In genomic region chr17:2592974-2593845, GRCh38 we compare ENCODE assay signal across 8 cellular contexts. TPM values are rescaled to one million over a fixed set of nuclear protein-coding genes. Genes with fewer than 3 reads are reported as not detected.
A peak's percentile ranks its signal among the peaks of the same experiment; 100 is the strongest.
DNase-seq lines count a peak whose midpoint lies in the region; ATAC-seq, FAIRE-seq and TF ChIP-seq lines count a peak whose summit lies in the region.

Gene PAFAH1B1 (plus strand): TSS chr17:2593654. CDS start chr17:2638289, 44,635 bp downstream.

- ATAC-seq in GM18519 (IDR thresholded peaks at IDR 0.05; ENCODE audit: low FRiP score, unreplicated experiment) (peak; percentile 49), HG03060 (IDR thresholded peaks at IDR 0.05; ENCODE audit: low read depth, unreplicated experiment) (peak; percentile 66)

- in situ Hi-C loops in T47D (cut with HindIII; ENCODE audit: low pct_unique_long_range_greater_than_20kb, low sequenced_read_pairs) = no loop called here

- H3K27ac ChIP-seq in VCaP = peak within 1 kb of the TSS; percentile 97
- H3K27ac ChIP-seq in iPS-20b (ENCODE audit: low read length) = peak within 1 kb of the TSS; percentile 40
- peak within 1 kb of the TSS; percentile 89 to 100 for H3K27ac ChIP-seq in small intestine (ENCODE audit: low read depth in 1 of 2, low read length in 1 of 2)

- peak within 1 kb of the TSS; percentile 93 for H3K9ac ChIP-seq in iPS-20b (ENCODE audit: low read depth, low read length)

- H3K4me3 ChIP-seq in iPS-20b (ENCODE audit: low read length) (peak within 1 kb of the TSS; percentile 87), small intestine (ENCODE audit: low read depth in 1 of 2, low read length in 2 of 2) (peak within 1 kb of the TSS; percentile 87 to 93)

- H3K27me3 ChIP-seq in iPS-20b (ENCODE audit: insufficient read depth, low read length) (no peaks in the 10 kb centered on the region), small intestine (ENCODE audit: control insufficient read depth in 2 of 2, insufficient read depth in 2 of 2, low read length in 2 of 2) (no peaks in the 10 kb centered on the region)

- H3K36me3 ChIP-seq in iPS-20b (ENCODE audit: insufficient read depth, low read depth, low read length) = no peaks in the 10 kb centered on the region
- no peaks in the 10 kb centered on the region for H3K36me3 ChIP-seq in small intestine (ENCODE audit: control insufficient read depth in 2 of 2, insufficient read depth in 2 of 2, low read length in 2 of 2)

- H3K9me3 ChIP-seq in iPS-20b (ENCODE audit: insufficient read depth, low read depth, low read length) = no peaks in the 10 kb centered on the region
- no peaks in the 10 kb centered on the region for H3K9me3 ChIP-seq in small intestine (ENCODE audit: control insufficient read depth, low read depth)

- DNase-seq in 8988T (peak; percentile 83), NCI-H2196 (lab: John Stamatoyannopoulos, UW; ENCODE audit: unreplicated experiment) (peak; percentile 78), T47D (ENCODE audit: low read depth in 1 of 2, low spot score in 1 of 2) (peak; percentile 85 to 91), small intestine (peak; percentile 92)

- no peak; the same call in 1 of the 2 replicates for TF ChIP-seq CTCF in VCaP (conservative IDR thresholded peaks at IDR 0.05)

- FAIRE-seq in small intestine (lab: Jason Lieb, UNC) = no peak

- WGBS in small intestine, 3 donors = 0% methylated on average over 34 to 88 of the region's 90 CpGs

- H3K4me1 ChIP-seq in iPS-20b (ENCODE audit: insufficient read depth, low read length) (peaks cover 10% of the 10 kb centered on the region; the same call in 1 of the 2 replicates), small intestine (ENCODE audit: control insufficient read depth in 2 of 2, insufficient read depth in 1 of 2, low read depth in 1 of 2, low read length in 1 of 2) (no peaks in the 10 kb centered on the region)

RNA-seq across cellular contexts. Expression of gene PAFAH1B1, which starts in this region (rescaled TPM):
- polyA plus RNA-seq in small intestine = 10 to 100 TPM; 40.2 to 58.4 (median 42.2) TPM

Comparison
In these comparisons a context has a peak if more than half of its experiments do, and no peak if none do; other contexts are left out.
1. Peak in every context shown above with its lines: DNase-seq, ATAC-seq, H3K4me3 ChIP-seq and H3K27ac ChIP-seq.
2. H3K27ac ChIP-seq: peak in every context shown above with its lines; median percentile 97 in VCaP; 94 in small intestine; 40 in iPS-20b.